Comparison of ENCODE assay signal across 25 cellular contexts in the genomic region with DNA sequence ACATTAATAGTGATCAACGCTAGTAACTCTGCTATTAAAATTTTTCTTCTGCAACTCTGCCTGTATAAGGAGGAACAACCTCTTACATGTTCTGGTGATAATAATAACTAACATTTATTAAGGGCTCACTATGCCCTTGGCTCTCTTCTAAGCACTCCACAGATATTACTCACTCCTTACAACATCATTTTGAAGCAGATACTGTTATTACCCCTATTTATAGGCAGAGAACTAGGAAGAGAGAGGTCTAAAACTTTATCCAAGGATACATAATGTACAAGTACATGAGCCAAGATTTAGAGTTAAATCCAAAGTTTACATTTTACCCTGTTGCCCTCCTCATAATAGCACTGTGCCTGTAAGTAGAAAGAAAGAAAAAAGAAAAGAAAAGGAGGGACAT.
"Had no signal": no experiment of that assay in that cellular context is flagged by ENCODE, and none has a peak within 500 bp of the region (broad histone marks: within the 10 kb centered on the region; RNA-seq: fewer than 3 reads in every experiment).

No MANE protein-coding gene starts in this region.

- H3K4me3 ChIP-seq: colonic mucosa, esophagus muscularis mucosa, gastroesophageal sphincter, heart left ventricle, hepatocyte, left lung, lower lobe of right lung, mucosa of descending colon had no signal

- ATAC-seq: effector memory CD8-positive, alpha-beta T cell; gastroesophageal sphincter; left lung; lower lobe of right lung; mucosa of descending colon had no signal

- H2AFZ ChIP-seq: hepatocyte had no signal

- H3K27ac Mint-ChIP-seq: dendritic cell treated with granulocyte-macrophage colony-stimulating factor and Interleukin-4, amounts not matched to agents 40 ng/mL and 50 ng/mL, for 4 days; effector memory CD8-positive, alpha-beta T cell; endodermal cell; immature natural killer cell; mesothelial cell of epicardium; naive B cell had no signal

- H3K4me1 Mint-ChIP-seq: central memory CD8-positive, alpha-beta T cell; naive B cell had no signal

- H3K36me3 Mint-ChIP-seq: immature natural killer cell, mesothelial cell of epicardium, naive B cell had no signal

- H3K36me3 ChIP-seq: colonic mucosa, esophagus muscularis mucosa, gastroesophageal sphincter, heart left ventricle, left lung, lower lobe of right lung had no signal

- H3K27ac ChIP-seq: colonic mucosa, esophagus muscularis mucosa, gastroesophageal sphincter, heart left ventricle, hepatocyte, left lung, lower lobe of right lung had no signal

- H3K9me3 ChIP-seq: colonic mucosa, esophagus muscularis mucosa, gastroesophageal sphincter, heart left ventricle, left lung, lower lobe of right lung, mucosa of descending colon had no signal

- H3K4me1 ChIP-seq: colonic mucosa, esophagus muscularis mucosa, gastroesophageal sphincter, left lung, lower lobe of right lung had no signal

- H3K27me3 Mint-ChIP-seq: central memory CD8-positive, alpha-beta T cell; dendritic cell treated with granulocyte-macrophage colony-stimulating factor and Interleukin-4, amounts not matched to agents 40 ng/mL and 50 ng/mL, for 4 days had no signal

- H3K4me2 ChIP-seq: hepatocyte had no signal

- H3K27me3 ChIP-seq: colonic mucosa, esophagus muscularis mucosa, gastroesophageal sphincter, heart left ventricle, hepatocyte, left lung had no signal

- H3K79me2 ChIP-seq: hepatocyte had no signal

- DNase-seq: cerebellar nuclear complex; colonic mucosa; cortex of kidney; effector CD4-positive, alpha-beta T cell; effector memory CD8-positive, alpha-beta T cell; endodermal cell; foreskin fibroblast; foreskin melanocyte; heart left ventricle; hypothalamus; immature natural killer cell; islet precursor cell; kidney; kidney glomerular epithelial cell; left lung; lower lobe of right lung; mesenchymal stem cell; mucosa of descending colon; naive B cell had no signal

- H3K4me3 Mint-ChIP-seq: central memory CD8-positive, alpha-beta T cell; dendritic cell treated with granulocyte-macrophage colony-stimulating factor and Interleukin-4, amounts not matched to agents 40 ng/mL and 50 ng/mL, for 4 days; effector memory CD8-positive, alpha-beta T cell; endodermal cell; immature natural killer cell; mesothelial cell of epicardium; naive B cell had no signal

- H3K9me3 Mint-ChIP-seq: central memory CD8-positive, alpha-beta T cell; dendritic cell treated with granulocyte-macrophage colony-stimulating factor and Interleukin-4, amounts not matched to agents 40 ng/mL and 50 ng/mL, for 4 days; effector memory CD8-positive, alpha-beta T cell; endodermal cell; immature natural killer cell; mesothelial cell of epicardium; naive B cell had no signal
